Comparison of ENCODE assay signal across 8 cellular contexts in genomic region chrX:70454441-70455365, GRCh38. TPM values are rescaled to one million over a fixed set of nuclear protein-coding genes. Genes with fewer than 3 reads are reported as not detected.
A peak's percentile ranks its signal among the peaks of the same experiment; 100 is the strongest.
DNase-seq lines count a peak whose midpoint lies in the region; ATAC-seq and TF ChIP-seq lines count a peak whose summit lies in the region.

No MANE protein-coding gene starts in this region.

- peaks cover 52% of the 10 kb centered on the region for H3K79me2 ChIP-seq in PC-3 (ENCODE audit: low read length)
- peaks cover 10% of the 10 kb centered on the region for H3K79me2 ChIP-seq in parathyroid adenoma

- no peaks in the 10 kb centered on the region for H3K27me3 ChIP-seq in CD8-positive, alpha-beta T cell (ENCODE audit: insufficient read depth, low read length)
- H3K27me3 ChIP-seq in PC-3 (ENCODE audit: low read length) (no peaks in the 10 kb centered on the region), parathyroid adenoma (ENCODE audit: control insufficient read depth, insufficient read depth, low read length) (no peaks in the 10 kb centered on the region)

- H3K27ac Mint-ChIP-seq in CD8-positive, alpha-beta T cell, result peak overlapping the region; percentile 86

- no peaks in the 10 kb centered on the region for H3K36me3 ChIP-seq in CD8-positive, alpha-beta T cell (ENCODE audit: insufficient read depth, low read length)
- H3K36me3 ChIP-seq in PC-3 (ENCODE audit: low read depth, low read length) (no peaks in the 10 kb centered on the region; the same call in none of the 2 replicates), parathyroid adenoma (ENCODE audit: control insufficient read depth, insufficient read depth, low read length) (no peaks in the 10 kb centered on the region)

- peak; percentile 33 to 82 (median 59) for DNase-seq in CD8-positive, alpha-beta T cell
- DNase-seq in HuH-7.5 (ENCODE audit: low spot score), result peak; percentile 53
- peak; percentile 93 for DNase-seq in PC-3
- peak; percentile 88 for DNase-seq in activated effector memory CD4-positive, alpha-beta T cell treated with anti-CD3 and anti-CD28 coated beads, Interleukin-2, amount 50 U/mL, for 16 hours
- peak; percentile 22 to 74 for DNase-seq in foreskin fibroblast
- no peak for DNase-seq in mesenteric fat pad (ENCODE audit: low spot score)

- CTCF ChIA-PET in CD8-positive, alpha-beta T cell (lab: Charles Lee), result interaction anchor here (0.7 to 1.5 kb wide), 4 partner anchors 100 to 1308 kb away, joined by 3 to 4 read pairs (median 3); no protein-coding TSS in a partner anchor
- CTCF ChIA-PET in PC-3 (lab: Charles Lee), result interaction anchor here (0.6 kb wide), 1 partner anchor 322 kb away, joined by 4 read pairs; the partner anchor contains the start of gene IGBP1

- TSS peak; percentile 61 for BruUV-seq in PC-3 (replicated peaks; lab: Mats Ljungman, UMichigan)

- no peaks in the 10 kb centered on the region for H3K9me3 ChIP-seq in CD8-positive, alpha-beta T cell (ENCODE audit: low read length)
- H3K9me3 ChIP-seq in PC-3 (ENCODE audit: low read length) (no peaks in the 10 kb centered on the region), parathyroid adenoma (ENCODE audit: control insufficient read depth, low read length) (no peaks in the 10 kb centered on the region)

- intact Hi-C loops in CD8-positive, alpha-beta T cell (cut with DNase I, micrococcal nuclease), result loop anchor here (1.0 to 10.0 kb wide), 8 partner anchors 100 to 720 kb away; partner anchors contain the start of genes FOXO4 (in 1 of the 2) and IGBP1 (in 1 of the 2)
- intact Hi-C loops in PC-3 (cut with micrococcal nuclease), result loop anchor here (1.0 to 5.0 kb wide), 5 partner anchors 25 to 513 kb away; no protein-coding TSS in a partner anchor

- H3K4me2 ChIP-seq in PC-3 (ENCODE audit: low read length), result peak overlapping the region; percentile 83
- peak overlapping the region; percentile 78 for H3K4me2 ChIP-seq in parathyroid adenoma (ENCODE audit: low read length)

- peak; percentile 68 for ATAC-seq in CD8-positive, alpha-beta T cell
- peak; percentile 46 for ATAC-seq in GM19467 (IDR thresholded peaks at IDR 0.05; ENCODE audit: unreplicated experiment)
- peak; percentile 76 for ATAC-seq in PC-3

- peak overlapping the region; percentile 96 for H3K9ac ChIP-seq in PC-3 (ENCODE audit: low read length)
- peak overlapping the region; percentile 37 for H3K9ac ChIP-seq in parathyroid adenoma

- H3K4me1 ChIP-seq in CD8-positive, alpha-beta T cell (ENCODE audit: insufficient read depth, low read length), result peaks cover 26% of the 10 kb centered on the region
- H3K4me1 ChIP-seq in PC-3 (ENCODE audit: insufficient read depth, low read length) (peaks cover 33% of the 10 kb centered on the region), parathyroid adenoma (peaks cover 6% of the 10 kb centered on the region)

- no peaks in the 10 kb centered on the region for H3K9me2 ChIP-seq in PC-3 (replicated peaks; ENCODE audit: low read length)

- peak overlapping the region; percentile 82 for H3K4me3 Mint-ChIP-seq in CD8-positive, alpha-beta T cell

- H3K36me3 Mint-ChIP-seq in CD8-positive, alpha-beta T cell, result peaks cover 11% of the 10 kb centered on the region

- peak overlapping the region; percentile 62 for H3K4me3 ChIP-seq in CD8-positive, alpha-beta T cell (ENCODE audit: low read depth, low read length)
- H3K4me3 ChIP-seq in PC-3 (ENCODE audit: low read length) (peak overlapping the region; percentile 98), foreskin fibroblast (ENCODE audit: low read depth in 1 of 2, low read length in 2 of 2) (peak overlapping the region; percentile 53 to 68), parathyroid adenoma (ENCODE audit: low read depth, low read length) (peak overlapping the region; percentile 71)

- peaks cover 8% of the 10 kb centered on the region; the same call in 1 of the 2 replicates for H4K20me1 ChIP-seq in PC-3 (ENCODE audit: low read length)

- peak overlapping the region; percentile 23 for H3K27ac ChIP-seq in CD8-positive, alpha-beta T cell (ENCODE audit: low read depth, low read length)
- H3K27ac ChIP-seq in PC-3 (ENCODE audit: low read length) (peak overlapping the region; percentile 89), parathyroid adenoma (peak overlapping the region; percentile 83)

- no peaks in the 10 kb centered on the region for H3F3A ChIP-seq in PC-3 (ENCODE audit: low read length, unreplicated experiment)

- peaks cover 39% of the 10 kb centered on the region for H3K4me1 Mint-ChIP-seq in CD8-positive, alpha-beta T cell (ENCODE audit: low read depth)

- peak overlapping the region; percentile 85 for H2AFZ ChIP-seq in PC-3 (ENCODE audit: low read length)
- H2AFZ ChIP-seq in parathyroid adenoma, result peak overlapping the region; percentile 68

- H3K27me3 Mint-ChIP-seq in CD8-positive, alpha-beta T cell (ENCODE audit: low read depth), result no peaks in the 10 kb centered on the region

- POLR2A ChIA-PET in CD8-positive, alpha-beta T cell (lab: Charles Lee), result no interaction called here
- POLR2A ChIA-PET in PC-3 (lab: Charles Lee; ENCODE audit: unreplicated experiment), result no interaction called here

- peak; percentile 57 for TF ChIP-seq CTCF in CD8-positive, alpha-beta T cell (IDR thresholded peaks at IDR 0.05)
- TF ChIP-seq CTCF in PC-3 (conservative IDR thresholded peaks at IDR 0.05; ENCODE audit: low read depth, low read length), result peak; percentile 94
- TF ChIP-seq CTCF in foreskin fibroblast (IDR thresholded peaks at IDR 0.05; ENCODE audit: low read depth, low read length), result peak; percentile 86
- TF ChIP-seq CTCF in parathyroid adenoma (IDR thresholded peaks at IDR 0.05), result peak; percentile 86

- H3K9me3 Mint-ChIP-seq in CD8-positive, alpha-beta T cell, result no peaks in the 10 kb centered on the region

RNA-seq across cellular contexts. Expression of gene DLG3, which starts 10.1 kb away (rescaled TPM):
- total RNA-seq in CD8-positive, alpha-beta T cell, result 10 to 100 TPM; 11.0 to 12.8 TPM
- total RNA-seq in PC-3 (2014; rRNA removed) (26.4 and 32.7 TPM in 2 replicates), mesenteric fat pad (4.6 TPM)

RNA-seq across cellular contexts. Expression of gene GDPD2, which starts 31.6 kb away (rescaled TPM):
- not detected for total RNA-seq in CD8-positive, alpha-beta T cell
- total RNA-seq in PC-3 (2014; rRNA removed) (0.04 TPM in 1 of 2 replicates, not detected in the other), mesenteric fat pad (not detected)

Comparison
In these comparisons a context has a peak if more than half of its experiments do, and no peak if none do; other contexts are left out.
1. H3K27ac ChIP-seq: peak in every context shown above with its lines; median percentile 89 in PC-3; 83 in parathyroid adenoma; 23 in CD8-positive, alpha-beta T cell.